In genomic region chr14:73997108-73997943, GRCh38 we compare ENCODE assay signal across 20 cellular contexts. TPM values are rescaled to one million over a fixed set of nuclear protein-coding genes. Genes with fewer than 3 reads are reported as not detected.
DNase-seq lines count a peak whose midpoint lies in the region; TF ChIP-seq lines count a peak whose summit lies in the region.
"Had no signal": no experiment of that assay in that cellular context is flagged by ENCODE, and none has a peak within 500 bp of the region (broad histone marks: within the 10 kb centered on the region; RNA-seq: fewer than 3 reads in every experiment).

No MANE protein-coding gene starts in this region.

- TF ChIP-seq CTCF in hepatocyte (IDR thresholded peaks at IDR 0.05; ENCODE audit: poor library complexity) (no peak), nephron (IDR thresholded peaks at IDR 0.05; ENCODE audit: unreplicated experiment in 3 of 3) (no peak), type B pancreatic cell (conservative IDR thresholded peaks at IDR 0.05) (no peak), uterus (IDR thresholded peaks at IDR 0.05) (no peak)

- TF ChIP-seq POLR2A in uterus (IDR thresholded peaks at IDR 0.05): no peak

- H3K9me2 ChIP-seq in hepatocyte (replicated peaks; ENCODE audit: insufficient read depth): no peaks in the 10 kb centered on the region

- no peaks in the 10 kb centered on the region for H3K27me3 Mint-ChIP-seq in nephron (ENCODE audit: low read depth)
- H3K27me3 Mint-ChIP-seq in type B pancreatic cell: no peaks in the 10 kb centered on the region
- H3K27me3 Mint-ChIP-seq: activated naive CD8-positive, alpha-beta T cell treated with anti-CD3 and anti-CD28 coated beads, Interleukin-2, amount 10 ng/mL, durations not matched to agents 7 days and 5 days had no signal

- H3K36me3 ChIP-seq in hepatocyte (replicated peaks; ENCODE audit: insufficient read depth, low read depth) (no peaks in the 10 kb centered on the region), uterus (no peaks in the 10 kb centered on the region)
- H3K36me3 ChIP-seq: vagina had no signal

- peak overlapping the region; percentile 71 for H3K4me2 ChIP-seq in hepatocyte

- H4K20me1 ChIP-seq in hepatocyte (ENCODE audit: insufficient read depth, poor library complexity, severe bottlenecking): no peaks in the 10 kb centered on the region

- H3K27ac Mint-ChIP-seq in nephron (peak overlapping the region; percentile 95 to 99 (median 97)), type B pancreatic cell (peak overlapping the region; percentile 87)
- H3K27ac Mint-ChIP-seq: activated naive CD8-positive, alpha-beta T cell treated with anti-CD3 and anti-CD28 coated beads, Interleukin-2, amount 10 ng/mL, durations not matched to agents 7 days and 5 days had no signal

- peaks cover 22% of the 10 kb centered on the region for H3K79me2 ChIP-seq in hepatocyte

- H3K27ac ChIP-seq in hepatocyte: peak overlapping the region; percentile 94
- no peak overlapping the region for H3K27ac ChIP-seq in uterus
- H3K27ac ChIP-seq: esophagus muscularis mucosa, vagina had no signal

- H3K4me3 Mint-ChIP-seq in nephron: peak overlapping the region in 2 of 3 experiments; percentile 23 to 33
- peak overlapping the region; percentile 22 for H3K4me3 Mint-ChIP-seq in type B pancreatic cell
- H3K4me3 Mint-ChIP-seq: activated naive CD8-positive, alpha-beta T cell treated with anti-CD3 and anti-CD28 coated beads, Interleukin-2, amount 10 ng/mL, durations not matched to agents 7 days and 5 days had no signal

- H3K27me3 ChIP-seq in hepatocyte (no peaks in the 10 kb centered on the region), uterus (no peaks in the 10 kb centered on the region)
- H3K27me3 ChIP-seq: esophagus muscularis mucosa, vagina had no signal

- H2AFZ ChIP-seq in hepatocyte: no peak overlapping the region

- intact Hi-C loops in uterus (cut with DNase I; ENCODE audit: low total_unique reads): no loop called here

- H3K4me3 ChIP-seq in hepatocyte: no peak overlapping the region
- no peak overlapping the region for H3K4me3 ChIP-seq in uterus
- H3K4me3 ChIP-seq: esophagus muscularis mucosa, lung, vagina had no signal

- H3K4me1 ChIP-seq in hepatocyte (ENCODE audit: insufficient read depth) (peaks cover 5% of the 10 kb centered on the region), uterus (no peaks in the 10 kb centered on the region)
- H3K4me1 ChIP-seq: esophagus muscularis mucosa, vagina had no signal

- H3K4me1 Mint-ChIP-seq in nephron (peaks cover 19% of the 10 kb centered on the region), type B pancreatic cell (ENCODE audit: unreplicated experiment) (peaks cover 17% of the 10 kb centered on the region)
- H3K4me1 Mint-ChIP-seq: activated naive CD8-positive, alpha-beta T cell treated with anti-CD3 and anti-CD28 coated beads, Interleukin-2, amount 10 ng/mL, durations not matched to agents 7 days and 5 days had no signal

- H3K9me3 ChIP-seq in hepatocyte (ENCODE audit: low read depth): no peaks in the 10 kb centered on the region
- no peaks in the 10 kb centered on the region for H3K9me3 ChIP-seq in uterus
- H3K9me3 ChIP-seq: esophagus muscularis mucosa, vagina had no signal

- DNase-seq in NCI-H146 treated with DMSO at 0.1 percent for 48 hours (lab: John Stamatoyannopoulos, UW; ENCODE audit: unreplicated experiment): peak; percentile 38
- DNase-seq in hepatocyte (ENCODE audit: low spot score): peak; percentile 50
- no peak for DNase-seq in type B pancreatic cell (ENCODE audit: extremely low spot score, unreplicated experiment)
- DNase-seq in uterus: no peak
- DNase-seq in NCI-H524 (lab: John Stamatoyannopoulos, UW): no peak
- no peak for DNase-seq in HUDEP-2 (lab: John Stamatoyannopoulos, UW; ENCODE audit: unreplicated experiment in 76 of 76)
- DNase-seq: activated CD4-positive, alpha-beta T cell treated with anti-CD3 and anti-CD28 coated beads, Interleukin-2, amount 50 U/mL, for 4 hours; activated CD8-positive, alpha-beta memory T cell treated with anti-CD3 and anti-CD28 coated beads, Interleukin-2, amount 50 U/mL, for 48 hours; activated naive CD8-positive, alpha-beta T cell treated with anti-CD3 and anti-CD28 coated beads, Interleukin-2, amount 10 ng/mL, durations not matched to agents 7 days and 5 days; cerebellar nuclear complex; DND-41; effector memory CD4-positive, alpha-beta T cell; hippocampal formation; KG1; NCI-H1930; NCI-H226 had no signal

- H3K36me3 Mint-ChIP-seq in nephron (ENCODE audit: low read depth) (peaks cover 6% of the 10 kb centered on the region), type B pancreatic cell (peaks cover 6% of the 10 kb centered on the region)

- H3K9me3 Mint-ChIP-seq in nephron (no peaks in the 10 kb centered on the region), type B pancreatic cell (no peaks in the 10 kb centered on the region)
- H3K9me3 Mint-ChIP-seq: activated naive CD8-positive, alpha-beta T cell treated with anti-CD3 and anti-CD28 coated beads, Interleukin-2, amount 10 ng/mL, durations not matched to agents 7 days and 5 days had no signal

- whole genome bisulfite sequencing in hepatocyte (ENCODE audit: low lambda C conversion rate, missing lambda C conversion rate): 77% methylated on average over 1 of the region's 1 CpG

RNA-seq across cellular contexts. Expression of gene ENTPD5, which starts 21.8 kb away (rescaled TPM):
- total RNA-seq in hepatocyte (57.2 and 71.0 TPM in 2 replicates), type B pancreatic cell (ENCODE audit: low replicate concordance) (22.2 and 25.8 TPM in 2 replicates), uterus (100 to 1,000 TPM in 1 of 4 donors, 10 to 100 TPM in 2, under 1 TPM in 1; 0.59 to 285 (median 14.0) TPM)
- 18.5 and 25.1 TPM in 2 replicates for polyA plus RNA-seq in hepatocyte

RNA-seq across cellular contexts. Expression of gene BBOF1, which starts 21.8 kb away (rescaled TPM):
- 6.1 and 7.1 TPM in 2 replicates for total RNA-seq in hepatocyte
- 3.9 and 4.1 TPM in 2 replicates for polyA plus RNA-seq in hepatocyte
- total RNA-seq in type B pancreatic cell (ENCODE audit: low replicate concordance): 6.6 and 9.0 TPM in 2 replicates
- total RNA-seq in uterus: 10 to 100 TPM; 14.0 to 22.0 (median 15.0) TPM

RNA-seq across cellular contexts. Expression of gene COQ6, which starts 47.2 kb away (rescaled TPM):
- total RNA-seq in hepatocyte (18.7 and 29.5 TPM in 2 replicates), type B pancreatic cell (ENCODE audit: low replicate concordance) (16.5 and 21.2 TPM in 2 replicates), uterus (100 to 1,000 TPM in 1 of 4 donors, 10 to 100 TPM in 3; 18.5 to 103 (median 30.0) TPM)
- polyA plus RNA-seq in hepatocyte: 21.8 and 24.7 TPM in 2 replicates

RNA-seq across cellular contexts. Expression of gene FAM161B, which starts 47.4 kb away (rescaled TPM):
- total RNA-seq in hepatocyte (2.3 and 3.3 TPM in 2 replicates), type B pancreatic cell (ENCODE audit: low replicate concordance) (3.0 and 5.3 TPM in 2 replicates), uterus (1 to 10 TPM in 3 of 4 donors, under 1 TPM in 1; 0.29 to 10.0 (median 4.9) TPM)
- polyA plus RNA-seq in hepatocyte: 0.77 and 2.0 TPM in 2 replicates

Comparison
In these comparisons a context has a peak if more than half of its experiments do, and no peak if none do; other contexts are left out.
1. DNase-seq: peak in NCI-H146 treated with DMSO at 0.1 percent for 48 hours (single experiment) and hepatocyte (single experiment); none in type B pancreatic cell (single experiment), uterus (0 of 2), NCI-H524 (0 of 2) and HUDEP-2 (0 of 76).